Comparison of ENCODE assay signal across 10 cellular contexts in genomic region chr1:202112864-202113689, GRCh38. TPM values are rescaled to one million over a fixed set of nuclear protein-coding genes. Genes with fewer than 3 reads are reported as not detected.
DNase-seq lines count a peak whose midpoint lies in the region; ATAC-seq and TF ChIP-seq lines count a peak whose summit lies in the region.
"Had no signal": no experiment of that assay in that cellular context is flagged by ENCODE, and none has a peak within 500 bp of the region (broad histone marks: within the 10 kb centered on the region; RNA-seq: fewer than 3 reads in every experiment).

No MANE protein-coding gene starts in this region.

- no CpG with 5 or more reads among the region's 5 CpGs for WGBS in neuronal stem cell (ENCODE audit: extremely low coverage in 2 of 2, insufficient read length in 2 of 2, insufficient replicate concordance in 1 of 2), 2 donors

- H3K4me1 Mint-ChIP-seq in natural killer cell, result no peaks in the 10 kb centered on the region

- intact Hi-C loops in natural killer cell (cut with micrococcal nuclease), result no loop called here

- H3K4me3 ChIP-seq in fibroblast of the aortic adventitia (ENCODE audit: low read depth, low read length) (no peak overlapping the region), neuronal stem cell (ENCODE audit: low read length in 2 of 2) (no peak overlapping the region)

- no peak overlapping the region for H3K14ac ChIP-seq in neuronal stem cell (ENCODE audit: low read length)

- H3K27me3 ChIP-seq in neuronal stem cell (ENCODE audit: control insufficient read depth in 3 of 3, insufficient read depth in 3 of 3, low read depth in 1 of 3, low read length in 3 of 3), result peaks cover 0 to 19% (median 0%) of the 10 kb centered on the region in 3 experiments

- H2BK5ac ChIP-seq in neuronal stem cell (ENCODE audit: low read length), result no peak overlapping the region

- no peak overlapping the region for H2AFZ ChIP-seq in neuronal stem cell (ENCODE audit: low read length)

- peak overlapping the region; percentile 31 for H3K18ac ChIP-seq in neuronal stem cell (ENCODE audit: low read length)

- H3K79me1 ChIP-seq in neuronal stem cell (ENCODE audit: low read depth, low read length), result no peaks in the 10 kb centered on the region

- DNase-seq in COLO668 (lab: John Stamatoyannopoulos, UW; ENCODE audit: unreplicated experiment) (peak; percentile 51), NCI-H226 (peak; percentile 86), fibroblast of the aortic adventitia (ENCODE audit: low read depth) (peak; percentile 62), neuronal stem cell (ENCODE audit: low spot score) (no peak), natural killer cell (no peak), NCI-H1930 (lab: John Stamatoyannopoulos, UW) (no peak)
- DNase-seq: stimulated activated CD4-positive, alpha-beta T cell treated with anti-CD3 and anti-CD28 coated beads, Interleukin-2, amount 100 ng/mL, for 48 hours had no signal

- H3K9ac ChIP-seq in neuronal stem cell (ENCODE audit: low read depth, low read length, poor library complexity), result no peak overlapping the region

- H3K9me3 ChIP-seq in neuronal stem cell (replicated peaks in 1 of 2; ENCODE audit: control insufficient read depth in 2 of 2, insufficient read depth in 1 of 2, low read depth in 1 of 2, low read length in 2 of 2), result no peaks in the 10 kb centered on the region

- H3K9me3 Mint-ChIP-seq in natural killer cell, result no peaks in the 10 kb centered on the region

- no peak overlapping the region for H4K8ac ChIP-seq in neuronal stem cell (ENCODE audit: low read depth, low read length)

- peaks cover 0 to 4% of the 10 kb centered on the region in 2 donors for H3K27me3 Mint-ChIP-seq in natural killer cell (ENCODE audit: low read depth in 2 of 2)

- H3K23ac ChIP-seq in neuronal stem cell (ENCODE audit: low read depth, low read length, poor library complexity), result no peak overlapping the region

- no peak overlapping the region for H4K91ac ChIP-seq in neuronal stem cell (ENCODE audit: low read depth, low read length, poor library complexity)

- no peak overlapping the region for H3K4me3 Mint-ChIP-seq in natural killer cell

- H3K36me3 Mint-ChIP-seq in natural killer cell, result no peaks in the 10 kb centered on the region

- no peak overlapping the region for H3K4ac ChIP-seq in neuronal stem cell (ENCODE audit: low read length)

- no peak overlapping the region for H2BK12ac ChIP-seq in neuronal stem cell (ENCODE audit: low read length)

- H3K4me2 ChIP-seq in neuronal stem cell (ENCODE audit: insufficient read depth, low read length, poor library complexity, severe bottlenecking), result no peak overlapping the region

- no peak for ATAC-seq in HG02610 (IDR thresholded peaks at IDR 0.05; ENCODE audit: unreplicated experiment)
- no peak for ATAC-seq in natural killer cell
- ATAC-seq in HG03378 (IDR thresholded peaks at IDR 0.05; ENCODE audit: unreplicated experiment), result no peak
- ATAC-seq: activated CD4-positive, CD25-positive, alpha-beta regulatory T cell treated with anti-CD3 and anti-CD28 coated beads, Interleukin-2, amount 50 U/mL, for 24 hours had no signal

- no peak overlapping the region for H2BK15ac ChIP-seq in neuronal stem cell (ENCODE audit: low read length)

- H3K4me1 ChIP-seq in neuronal stem cell (ENCODE audit: control insufficient read depth in 2 of 2, insufficient read depth in 1 of 2, low read depth in 1 of 2, low read length in 2 of 2), result peaks cover 0 to 12% of the 10 kb centered on the region in 2 donors

- H3K27ac ChIP-seq in neuronal stem cell (replicated peaks; ENCODE audit: low read length), result no peak overlapping the region

- TF ChIP-seq CTCF in fibroblast of the aortic adventitia (IDR thresholded peaks at IDR 0.05; ENCODE audit: insufficient read depth, low read length) (no peak), natural killer cell (IDR thresholded peaks at IDR 0.05) (no peak)

- no peak overlapping the region for H2BK120ac ChIP-seq in neuronal stem cell (ENCODE audit: low read depth, low read length)

- H3K36me3 ChIP-seq in neuronal stem cell (replicated peaks in 1 of 2; ENCODE audit: control insufficient read depth in 2 of 2, insufficient read depth in 2 of 2, low read length in 2 of 2), result no peaks in the 10 kb centered on the region

- H2AK5ac ChIP-seq in neuronal stem cell (ENCODE audit: low read depth, low read length), result no peak overlapping the region

- H3K27ac Mint-ChIP-seq in natural killer cell, result no peak overlapping the region

RNA-seq across cellular contexts. Expression of gene GPR37L1, which starts 9.6 kb away (rescaled TPM):
- total RNA-seq in fibroblast of the aortic adventitia (ENCODE audit: low replicate concordance) (not detected in 2 replicates), natural killer cell (not detected)
- polyA plus RNA-seq in neuronal stem cell (2013, experiment 1 of 2), result 0.06 TPM
- polyA plus RNA-seq in neuronal stem cell (2013, experiment 2 of 2), result 0.08 TPM

RNA-seq across cellular contexts. Expression of gene ARL8A, which starts 31.5 kb away (rescaled TPM):
- total RNA-seq in fibroblast of the aortic adventitia (ENCODE audit: low replicate concordance), result 3.4 and 16.9 TPM in 2 replicates
- 33.4 TPM for polyA plus RNA-seq in neuronal stem cell (2013, experiment 1 of 2)
- 32.1 TPM for polyA plus RNA-seq in neuronal stem cell (2013, experiment 2 of 2)
- total RNA-seq in natural killer cell, result 100 to 1,000 TPM; 109 to 120 (median 109) TPM

RNA-seq across cellular contexts. Expression of gene PTPN7, which starts 47.3 kb away (rescaled TPM):
- total RNA-seq in fibroblast of the aortic adventitia (ENCODE audit: low replicate concordance) (not detected in 2 replicates), natural killer cell (100 to 1,000 TPM; 144 to 241 (median 196) TPM)
- polyA plus RNA-seq in neuronal stem cell (2013, experiment 1 of 2), result not detected
- polyA plus RNA-seq in neuronal stem cell (2013, experiment 2 of 2), result not detected

Comparison
In these comparisons a context has a peak if more than half of its experiments do, and no peak if none do; other contexts are left out.
1. DNase-seq: peak in COLO668 (single experiment), NCI-H226 (single experiment) and fibroblast of the aortic adventitia (single experiment); none in neuronal stem cell (single experiment), natural killer cell (single experiment) and NCI-H1930 (0 of 2).
2. RNA of gene PTPN7, which starts 47.3 kb away (total RNA-seq): 144 to 241 TPM in natural killer cell; not detected in fibroblast of the aortic adventitia; every median in the first group is over 100 times any median in the second.